Comparison of ENCODE assay signal across 9 cellular contexts in the genomic region with DNA sequence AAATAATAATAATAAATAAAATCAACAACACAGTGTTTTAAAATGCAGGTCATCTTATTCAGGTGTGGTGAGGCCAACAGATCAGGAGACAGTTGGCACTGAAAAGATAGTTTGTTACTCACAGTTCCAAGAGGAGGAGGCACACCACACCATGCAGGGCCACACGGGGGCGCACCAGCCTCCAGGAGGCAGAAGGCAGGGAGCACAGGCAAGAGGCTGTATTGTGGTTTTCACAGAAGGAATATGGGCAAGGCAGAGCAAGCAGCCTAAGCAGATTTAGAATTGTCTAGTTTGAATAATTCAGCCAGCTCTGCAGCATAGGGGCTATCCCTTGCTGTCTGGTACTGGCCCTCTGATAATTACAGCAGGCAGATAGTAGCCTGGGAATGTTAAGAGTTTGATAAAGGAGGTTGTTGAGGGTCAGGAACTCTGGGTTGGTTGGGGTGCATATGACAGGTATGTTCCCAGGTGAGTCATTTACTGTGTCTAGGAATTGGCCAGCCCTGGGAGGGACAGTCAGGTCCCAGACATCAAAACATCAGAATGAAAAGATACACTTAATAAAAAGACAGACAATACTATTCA. TPM values are rescaled to one million over a fixed set of nuclear protein-coding genes. Genes with fewer than 3 reads are reported as not detected.
DNase-seq lines count a peak whose midpoint lies in the region; ATAC-seq and TF ChIP-seq lines count a peak whose summit lies in the region.
"Had no signal": no experiment of that assay in that cellular context is flagged by ENCODE, and none has a peak within 500 bp of the region (broad histone marks: within the 10 kb centered on the region; RNA-seq: fewer than 3 reads in every experiment).

No MANE protein-coding gene starts in this region.

- no peak overlapping the region for H2AFZ ChIP-seq in GM23248
- no peak overlapping the region for H2AFZ ChIP-seq in OCI-LY7 (ENCODE audit: low read length)

- peaks cover 31% of the 10 kb centered on the region for H3K4me1 Mint-ChIP-seq in brain
- peaks cover 33% of the 10 kb centered on the region for H3K4me1 Mint-ChIP-seq in nephron
- H3K4me1 Mint-ChIP-seq: IgD-negative memory B cell had no signal

- H3K9ac ChIP-seq in GM23248: no peak overlapping the region

- H3K4me3 ChIP-seq in BJ (ENCODE audit: low read depth, low read length) (no peak overlapping the region), GM23248 (no peak overlapping the region), OCI-LY7 (ENCODE audit: low read depth, low read length, poor library complexity, severe bottlenecking) (no peak overlapping the region)

- DNase-seq in BJ (ENCODE audit: low read depth) (no peak), GM23248 (peak; percentile 77), OCI-LY7 (ENCODE audit: low spot score) (peak; percentile 39), inferior parietal cortex (ENCODE audit: extremely low spot score) (no peak), NCI-H2029 treated with DMSO at 0.1 percent for 48 hours (lab: John Stamatoyannopoulos, UW) (no peak)

- H3F3A ChIP-seq in GM23248 (ENCODE audit: insufficient read depth): peaks cover 17% of the 10 kb centered on the region; the same call in 1 of the 2 replicates

- no peaks in the 10 kb centered on the region for H3K36me3 Mint-ChIP-seq in brain
- H3K36me3 Mint-ChIP-seq in nephron (ENCODE audit: low read depth): no peaks in the 10 kb centered on the region
- H3K36me3 Mint-ChIP-seq: IgD-negative memory B cell had no signal

- peaks cover 7% of the 10 kb centered on the region for H3K27me3 Mint-ChIP-seq in brain
- H3K27me3 Mint-ChIP-seq in nephron (ENCODE audit: low read depth): peaks cover 6% of the 10 kb centered on the region

- H3K4me1 ChIP-seq in GM23248 (ENCODE audit: insufficient read depth) (peaks cover 2% of the 10 kb centered on the region; the same call in 1 of the 2 replicates), OCI-LY7 (ENCODE audit: insufficient read depth, low read length, poor library complexity, severe bottlenecking) (peaks cover 9% of the 10 kb centered on the region)

- no peaks in the 10 kb centered on the region for H3K9me3 ChIP-seq in GM23248 (ENCODE audit: low read depth)
- no peaks in the 10 kb centered on the region for H3K9me3 ChIP-seq in OCI-LY7 (ENCODE audit: low read length)

- H3K27ac Mint-ChIP-seq in brain: peak overlapping the region in 2 of 5 experiments; percentile 7 to 18
- H3K27ac Mint-ChIP-seq in nephron: no peak overlapping the region
- H3K27ac Mint-ChIP-seq: IgD-negative memory B cell had no signal

- H3K9me3 Mint-ChIP-seq in brain: peaks cover 0 to 2% (median 0%) of the 10 kb centered on the region in 5 experiments
- no peaks in the 10 kb centered on the region for H3K9me3 Mint-ChIP-seq in nephron
- H3K9me3 Mint-ChIP-seq: IgD-negative memory B cell had no signal

- peak; percentile 81 for TF ChIP-seq CTCF in BJ (IDR thresholded peaks at IDR 0.05; ENCODE audit: insufficient read depth, low read depth, low read length)
- peak; percentile 83 for TF ChIP-seq CTCF in OCI-LY7 (conservative IDR thresholded peaks at IDR 0.05; ENCODE audit: low read length)
- peak; percentile 39 to 64 for TF ChIP-seq CTCF in brain (conservative IDR thresholded peaks at IDR 0.05)
- peak; percentile 30 to 33 (median 31) for TF ChIP-seq CTCF in nephron (IDR thresholded peaks at IDR 0.05; ENCODE audit: unreplicated experiment in 3 of 3)

- H3K9me2 ChIP-seq in GM23248 (ENCODE audit: insufficient read depth): no peaks in the 10 kb centered on the region
- H3K9me2 ChIP-seq in OCI-LY7 (ENCODE audit: insufficient read depth, low read length): no peaks in the 10 kb centered on the region

- BruUV-seq in OCI-LY7 (replicated peaks; lab: Mats Ljungman, UMichigan): no TSS peak

- intact Hi-C loops in OCI-LY7 (cut with micrococcal nuclease; ENCODE audit: unreplicated experiment): loop anchor here (5.0 kb wide), 1 partner anchor 73 kb away; no protein-coding TSS in a partner anchor

- WGBS in GM23248 (ENCODE audit: low coverage in 1 of 2, low lambda C conversion rate in 2 of 2, missing lambda C conversion rate in 2 of 2), 2 experiments: 41 to 43% methylated on average over 2 of the region's 2 CpGs

- ATAC-seq in GM18907 (IDR thresholded peaks at IDR 0.05; ENCODE audit: unreplicated experiment): no peak

- H3K27ac ChIP-seq in GM23248 (no peak overlapping the region), OCI-LY7 (ENCODE audit: low read depth, low read length, poor library complexity, severe bottlenecking) (no peak overlapping the region)

- no peaks in the 10 kb centered on the region for H4K20me1 ChIP-seq in GM23248 (ENCODE audit: insufficient read depth)
- H4K20me1 ChIP-seq in OCI-LY7 (ENCODE audit: insufficient read depth, low read length): no peaks in the 10 kb centered on the region

- CTCF ChIA-PET in BJ (lab: Yijun Ruan, JAX) (interaction anchor here (0.6 to 2.3 kb wide), 12 partner anchors 9 to 166 kb away, joined by 3 to 8 read pairs (median 4); no protein-coding TSS in a partner anchor), OCI-LY7 (lab: Charles Lee; ENCODE audit: unreplicated experiment) (interaction anchor here (1.1 kb wide), 1 partner anchor 10 kb away, joined by 3 read pairs; no protein-coding TSS in a partner anchor)

- no peak overlapping the region for H3K4me3 Mint-ChIP-seq in brain
- no peak overlapping the region for H3K4me3 Mint-ChIP-seq in nephron
- H3K4me3 Mint-ChIP-seq: IgD-negative memory B cell had no signal

- H3K79me2 ChIP-seq in GM23248 (ENCODE audit: insufficient read depth): no peaks in the 10 kb centered on the region
- H3K79me2 ChIP-seq in OCI-LY7 (ENCODE audit: insufficient read depth, low read depth, low read length): no peaks in the 10 kb centered on the region

- in situ Hi-C loops in GM23248 (cut with MboI): no loop called here

- H3K4me2 ChIP-seq in GM23248 (ENCODE audit: unreplicated experiment): no peak overlapping the region
- no peak overlapping the region for H3K4me2 ChIP-seq in OCI-LY7 (ENCODE audit: low read length)

- POLR2A ChIA-PET in BJ (lab: Charles Lee) (no interaction called here), OCI-LY7 (lab: Charles Lee) (interaction anchor here (1.4 kb wide), 1 partner anchor 11 kb away, joined by 4 read pairs; no protein-coding TSS in a partner anchor)

- H3K27me3 ChIP-seq in BJ (ENCODE audit: control insufficient read depth, insufficient read depth, low read length): no peaks in the 10 kb centered on the region
- no peaks in the 10 kb centered on the region for H3K27me3 ChIP-seq in GM23248 (replicated peaks; ENCODE audit: insufficient read depth)

- H3K36me3 ChIP-seq in BJ (ENCODE audit: control insufficient read depth, insufficient read depth, low read length) (no peaks in the 10 kb centered on the region), GM23248 (ENCODE audit: low read depth) (no peaks in the 10 kb centered on the region), OCI-LY7 (ENCODE audit: insufficient read depth, low read length) (no peaks in the 10 kb centered on the region)

RNA-seq across cellular contexts. Expression of gene KIAA2012, which starts 31.3 kb away (rescaled TPM):
- polyA plus RNA-seq in BJ (2011; rRNA removed) (0.13 and 0.18 TPM in 2 replicates), GM23248 (2016; fragmentation: Nextera tagmentation; extraction: Ambion mirVana) (0.13 and 0.18 TPM in 2 replicates), brain (ENCODE audit: insufficient read depth, low read depth, low replicate concordance) (0.42 TPM)
- 0.10 TPM in 1 of 2 replicates, not detected in the other for polyA minus RNA-seq in BJ (2011; rRNA and poly(A)+ RNA removed)
- total RNA-seq in GM23248 (2014; rRNA removed; shearing (Covaris generic)): not detected in 2 replicates
- total RNA-seq in OCI-LY7 (2014; rRNA removed; shearing (Covaris generic)): not detected in 2 replicates
- total RNA-seq in OCI-LY7 (2022): not detected in 2 replicates
- polyA plus RNA-seq: IgD-negative memory B cell had no signal

Comparison
In these comparisons a context has a peak if more than half of its experiments do, and no peak if none do; other contexts are left out.
1. DNase-seq: peak in GM23248 (single experiment) and OCI-LY7 (single experiment); none in BJ (single experiment), inferior parietal cortex (single experiment) and NCI-H2029 treated with DMSO at 0.1 percent for 48 hours (single experiment).
2. CTCF ChIP-seq: peak in every context shown above with its lines; median percentile 83 in OCI-LY7; 81 in BJ; 52 in brain; 31 in nephron.